ENCODE assay signal across 19 cellular contexts in genomic region chr5:125249400-125249799, GRCh38.
"Had no signal": no experiment of that assay in that cellular context is flagged by ENCODE, and none has a peak within 500 bp of the region (broad histone marks: within the 10 kb centered on the region; RNA-seq: fewer than 3 reads in every experiment).

No MANE protein-coding gene starts in this region.

- H3K4me1 ChIP-seq: Peyer's patch, SJSA1 had no signal

- ATAC-seq: PC-3 had no signal

- H3K4me3 ChIP-seq: Peyer's patch, SJSA1, SK-N-MC had no signal

- H3K36me3 ChIP-seq: Peyer's patch, SJSA1 had no signal

- H3K9me3 ChIP-seq: Peyer's patch had no signal

- DNase-seq: KBM-7, MM.1S, NCI-H1092 treated with DMSO at 0.1 percent for 48 hours, NCI-H1436, NCI-H187, NCI-H2029, NCI-H2081 treated with DMSO at 0.1 percent for 48 hours, NCI-H2171, NCI-H226, NCI-H446, NCI-H510A, NCI-H524 treated with DMSO at 0.1 percent for 48 hours, NCI-H69, NCI-H774, PC-3, Peyer's patch, SHP77 had no signal

- H3K27ac ChIP-seq: Peyer's patch, SJSA1, SK-N-MC had no signal

- H3K27me3 ChIP-seq: Peyer's patch, SJSA1 had no signal
